In genomic region chr11:45795379-45795778, GRCh38 we compare ENCODE assay signal across 13 cellular contexts.
"Had no signal": no experiment of that assay in that cellular context is flagged by ENCODE, and none has a peak within 500 bp of the region (broad histone marks: within the 10 kb centered on the region; RNA-seq: fewer than 3 reads in every experiment).

No MANE protein-coding gene starts in this region.

- ATAC-seq: activated CD4-positive, CD25-positive, alpha-beta regulatory T cell treated with anti-CD3 and anti-CD28 coated beads, Interleukin-2, amount 50 U/mL, for 24 hours; gastrocnemius medialis; heart right ventricle; left colon; mucosa of descending colon; naive thymus-derived CD4-positive, alpha-beta T cell; stimulated activated memory B cell treated with anti-CD40 and anti-IgM and Interleukin-4, amounts not matched to agents 10 μg/mL and 1 μg/mL and 100 μg/mL, for 72 hours had no signal

- H3K4me3 Mint-ChIP-seq: activated T-cell treated with anti-CD3 and anti-CD28 coated beads, Interleukin-2, amount 50 U/mL, for 24 hours; naive thymus-derived CD4-positive, alpha-beta T cell; stimulated activated memory B cell treated with anti-CD40 and anti-IgM and Interleukin-4, amounts not matched to agents 10 μg/mL and 1 μg/mL and 100 μg/mL, for 72 hours had no signal

- DNase-seq: activated CD4-positive, alpha-beta T cell treated with anti-CD3 and anti-CD28 coated beads, Interleukin-2, amount 50 U/mL, for 1 hour; activated naive CD4-positive, alpha-beta T cell treated with anti-CD3 and anti-CD28 coated beads, Interleukin-2, amount 50 U/mL, for 16 hours; activated T-cell treated with anti-CD3 and anti-CD28 coated beads, Interleukin-2, amount 50 U/mL, for 24 hours; dorsolateral prefrontal cortex; gastrocnemius medialis; heart right ventricle; left colon; mucosa of descending colon; naive thymus-derived CD4-positive, alpha-beta T cell; thyroid gland had no signal

- H3K9me3 Mint-ChIP-seq: activated T-cell treated with anti-CD3 and anti-CD28 coated beads, Interleukin-2, amount 50 U/mL, for 24 hours; stimulated activated memory B cell treated with anti-CD40 and anti-IgM and Interleukin-4, amounts not matched to agents 10 μg/mL and 1 μg/mL and 100 μg/mL, for 72 hours had no signal

- H3K36me3 Mint-ChIP-seq: naive thymus-derived CD4-positive, alpha-beta T cell; stimulated activated memory B cell treated with anti-CD40 and anti-IgM and Interleukin-4, amounts not matched to agents 10 μg/mL and 1 μg/mL and 100 μg/mL, for 72 hours had no signal

- H3K27ac ChIP-seq: dorsolateral prefrontal cortex, gastrocnemius medialis, heart right ventricle, parathyroid adenoma, thyroid gland had no signal

- H3K27ac Mint-ChIP-seq: activated T-cell treated with anti-CD3 and anti-CD28 coated beads, Interleukin-2, amount 50 U/mL, for 24 hours; naive thymus-derived CD4-positive, alpha-beta T cell; stimulated activated memory B cell treated with anti-CD40 and anti-IgM and Interleukin-4, amounts not matched to agents 10 μg/mL and 1 μg/mL and 100 μg/mL, for 72 hours had no signal

- H3K4me1 Mint-ChIP-seq: stimulated activated memory B cell treated with anti-CD40 and anti-IgM and Interleukin-4, amounts not matched to agents 10 μg/mL and 1 μg/mL and 100 μg/mL, for 72 hours had no signal
